Comparison of ENCODE assay signal across 8 cellular contexts in the genomic region with DNA sequence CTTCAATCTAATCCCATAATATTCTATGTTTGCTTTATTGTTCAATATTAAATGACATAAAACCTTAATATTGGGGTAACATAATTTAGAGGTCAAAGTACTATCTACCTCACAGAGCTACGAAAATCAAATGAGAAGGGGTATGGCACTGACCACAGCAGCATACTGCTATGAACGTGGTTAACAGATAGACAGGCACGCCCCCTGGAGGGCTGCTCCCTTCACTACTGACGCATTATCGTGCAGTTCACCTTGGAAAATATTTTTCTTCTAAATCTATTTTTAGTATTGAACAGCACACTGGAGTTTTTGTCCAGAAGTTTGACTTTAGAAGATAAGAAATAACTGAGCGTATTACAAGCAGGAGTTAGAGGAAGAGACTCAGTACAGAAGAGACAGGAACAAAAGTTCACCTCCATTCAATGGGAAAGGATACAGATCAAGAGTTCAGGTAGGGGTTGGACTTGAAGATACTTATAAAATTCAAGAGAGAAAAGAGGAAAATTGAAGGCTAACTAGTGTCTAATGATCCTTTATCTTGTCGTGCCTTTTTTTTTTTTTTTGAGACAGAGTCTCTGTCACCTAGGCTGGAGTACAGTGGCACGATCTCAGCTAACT. TPM values are rescaled to one million over a fixed set of nuclear protein-coding genes. Genes with fewer than 3 reads are reported as not detected.
DNase-seq lines count a peak whose midpoint lies in the region; ATAC-seq and TF ChIP-seq lines count a peak whose summit lies in the region.

No MANE protein-coding gene starts in this region.

- DNase-seq in AG04449 (ENCODE audit: low read depth, low spot score) (no peak), GM13977 (ENCODE audit: low spot score) (no peak), NB4 (ENCODE audit: low read depth) (peak; percentile 55), fibroblast of villous mesenchyme (ENCODE audit: low read depth) (peak; percentile 53), ovary (peak; percentile 22 to 82 (median 74))
- DNase-seq in activated CD4-positive, alpha-beta memory T cell treated with anti-CD3 and anti-CD28 coated beads, Interleukin-2, amount 10 ng/mL, durations not matched to agents 7 days and 5 days: peak; percentile 41
- no peak for DNase-seq in effector CD8-positive, alpha-beta T cell (lab: John Stamatoyannopoulos, UW)

- H3K27me3 Mint-ChIP-seq in activated CD4-positive, alpha-beta memory T cell treated with anti-CD3 and anti-CD28 coated beads, Interleukin-2, amount 10 ng/mL, durations not matched to agents 7 days and 5 days: no peaks in the 10 kb centered on the region

- peak overlapping the region in 1 of 2 donors; percentile 8 for H3K27ac ChIP-seq in ovary

- H3K9me3 Mint-ChIP-seq in activated CD4-positive, alpha-beta memory T cell treated with anti-CD3 and anti-CD28 coated beads, Interleukin-2, amount 10 ng/mL, durations not matched to agents 7 days and 5 days: no peaks in the 10 kb centered on the region

- TF ChIP-seq CTCF in AG04449 (IDR thresholded peaks at IDR 0.05; ENCODE audit: insufficient read depth, low read length, missing control alignments): peak; percentile 72
- peak; percentile 75 for TF ChIP-seq CTCF in GM13977 (IDR thresholded peaks at IDR 0.05; ENCODE audit: extremely low read depth, insufficient read depth, missing control alignments)
- TF ChIP-seq CTCF in NB4 (IDR thresholded peaks at IDR 0.05; ENCODE audit: low read depth, low read length): peak; percentile 84
- TF ChIP-seq CTCF in fibroblast of villous mesenchyme (IDR thresholded peaks at IDR 0.05; ENCODE audit: insufficient read depth, low read depth, low read length): peak; percentile 89
- peak in 2 of 3 donors; percentile 37 to 45 for TF ChIP-seq CTCF in ovary (IDR thresholded peaks at IDR 0.05)

- no peak overlapping the region for H3K4me3 Mint-ChIP-seq in activated CD4-positive, alpha-beta memory T cell treated with anti-CD3 and anti-CD28 coated beads, Interleukin-2, amount 10 ng/mL, durations not matched to agents 7 days and 5 days

- 22 to 26% (median 24%) methylated on average over 8 of the region's 8 CpGs for WGBS in ovary, 3 donors

- H3K36me3 Mint-ChIP-seq in activated CD4-positive, alpha-beta memory T cell treated with anti-CD3 and anti-CD28 coated beads, Interleukin-2, amount 10 ng/mL, durations not matched to agents 7 days and 5 days (ENCODE audit: low read depth): no peaks in the 10 kb centered on the region

- H3K4me3 ChIP-seq in AG04449 (ENCODE audit: low read depth, low read length) (no peak overlapping the region), NB4 (ENCODE audit: low read depth, low read length) (no peak overlapping the region), fibroblast of villous mesenchyme (ENCODE audit: low read depth, low read length) (no peak overlapping the region), ovary (no peak overlapping the region)

- intact Hi-C loops in ovary (cut with DNase I): no loop called here

- H3K4me1 Mint-ChIP-seq in activated CD4-positive, alpha-beta memory T cell treated with anti-CD3 and anti-CD28 coated beads, Interleukin-2, amount 10 ng/mL, durations not matched to agents 7 days and 5 days: no peaks in the 10 kb centered on the region

- TF ChIP-seq EP300 in ovary (IDR thresholded peaks at IDR 0.05): no peak

- ATAC-seq in HG02759 (IDR thresholded peaks at IDR 0.05; ENCODE audit: unreplicated experiment): peak; percentile 97

- no peak for TF ChIP-seq POLR2A in NB4 (IDR thresholded peaks at IDR 0.05; ENCODE audit: extremely low read depth, insufficient read length)
- no peak for TF ChIP-seq POLR2A in ovary (IDR thresholded peaks at IDR 0.05)

- no peaks in the 10 kb centered on the region for H3K27me3 ChIP-seq in ovary

- H3K4me1 ChIP-seq in ovary (ENCODE audit: insufficient read depth): no peaks in the 10 kb centered on the region

- H3K9me3 ChIP-seq in ovary: no peaks in the 10 kb centered on the region

- no peak overlapping the region for H3K27ac Mint-ChIP-seq in activated CD4-positive, alpha-beta memory T cell treated with anti-CD3 and anti-CD28 coated beads, Interleukin-2, amount 10 ng/mL, durations not matched to agents 7 days and 5 days

- H3K36me3 ChIP-seq in ovary: no peaks in the 10 kb centered on the region

- CTCF ChIA-PET in AG04449 (lab: Yijun Ruan, JAX): interaction anchor here (0.6 to 2.8 kb wide), 6 partner anchors 9 to 547 kb away, joined by 3 to 20 read pairs (median 4); no protein-coding TSS in a partner anchor
- CTCF ChIA-PET in activated CD4-positive, alpha-beta memory T cell treated with anti-CD3 and anti-CD28 coated beads, Interleukin-2, amount 10 ng/mL, durations not matched to agents 7 days and 5 days (lab: Charles Lee): interaction anchor here (0.6 to 0.8 kb wide), 2 partner anchors 9 to 392 kb away, joined by 3 read pairs; no protein-coding TSS in a partner anchor

- POLR2A ChIA-PET in AG04449 (lab: Yijun Ruan, JAX): no interaction called here
- POLR2A ChIA-PET in activated CD4-positive, alpha-beta memory T cell treated with anti-CD3 and anti-CD28 coated beads, Interleukin-2, amount 10 ng/mL, durations not matched to agents 7 days and 5 days (lab: Charles Lee): no interaction called here

- in situ Hi-C loops in GM13977 (cut with MboI; ENCODE audit: low pct_unique_long_range_greater_than_20kb, low sequenced_read_pairs, unreplicated experiment): loop anchor here (25.0 kb wide), 1 partner anchor 367 kb away; no protein-coding TSS in a partner anchor

RNA-seq across cellular contexts. Expression of a gene that starts 22.7 kb away (rescaled TPM):
- total RNA-seq in activated CD4-positive, alpha-beta memory T cell treated with anti-CD3 and anti-CD28 coated beads, Interleukin-2, amount 10 ng/mL, durations not matched to agents 7 days and 5 days: 1 to 10 TPM; 2.7 to 3.6 TPM
- total RNA-seq in fibroblast of villous mesenchyme (11.3 and 17.7 TPM in 2 replicates), ovary (10 to 100 TPM in 2 of 7 donors, 1 to 10 TPM in 5; 4.5 to 13.3 (median 9.0) TPM)
- polyA plus RNA-seq in ovary: 1 to 10 TPM; 1.9 to 7.6 TPM

Comparison
In these comparisons a context has a peak if more than half of its experiments do, and no peak if none do; other contexts are left out.
1. DNase-seq: peak in NB4 (single experiment), activated CD4-positive, alpha-beta memory T cell treated with anti-CD3 and anti-CD28 coated beads, Interleukin-2, amount 10 ng/mL, durations not matched to agents 7 days and 5 days (single experiment), fibroblast of villous mesenchyme (single experiment) and ovary (5 of 5); none in AG04449 (single experiment), GM13977 (single experiment) and effector CD8-positive, alpha-beta T cell (single experiment).
2. Peak in every context shown above with its lines, with median percentiles within 50 percentile points of each other: CTCF ChIP-seq.